ENCODE assay signal across 20 cellular contexts in the genomic region with DNA sequence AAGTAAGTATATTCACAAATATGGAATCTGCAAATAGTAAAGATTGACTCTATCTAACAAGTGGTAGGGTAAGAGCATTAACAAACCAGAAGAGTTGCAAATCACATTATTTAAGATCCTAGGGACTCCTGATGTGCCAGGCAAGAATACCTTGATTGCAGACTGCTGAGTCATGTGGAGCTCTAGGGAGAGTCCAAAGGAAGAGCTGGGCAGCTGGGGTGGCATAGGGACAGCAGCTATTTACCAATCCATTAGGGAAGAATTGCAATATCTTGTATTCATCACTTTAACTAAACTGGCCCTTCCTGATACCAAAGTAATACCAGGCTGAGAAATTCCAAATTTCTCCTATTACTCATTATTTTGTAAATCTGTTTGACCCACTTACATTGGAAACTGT. TPM values are rescaled to one million over a fixed set of nuclear protein-coding genes. Genes with fewer than 3 reads are reported as not detected.
"Had no signal": no experiment of that assay in that cellular context is flagged by ENCODE, and none has a peak within 500 bp of the region (broad histone marks: within the 10 kb centered on the region; RNA-seq: fewer than 3 reads in every experiment).

No MANE protein-coding gene starts in this region.

- H3K27ac ChIP-seq: body of pancreas, gastroesophageal sphincter, heart right ventricle, right atrium auricular region, skin epidermis, tibial nerve, uterus had no signal

- DNase-seq: activated CD4-positive, alpha-beta T cell treated with anti-CD3 and anti-CD28 coated beads, Interleukin-2, amount 10 ng/mL, durations not matched to agents 24 days and 14 days; activated CD4-positive, CD25-positive, alpha-beta regulatory T cell; activated CD8-positive, alpha-beta memory T cell treated with anti-CD3 and anti-CD28 coated beads for 24 hours; activated naive CD8-positive, alpha-beta T cell treated with anti-CD3 and anti-CD28 coated beads for 36 hours; amygdala; cortex of kidney; effector CD4-positive, alpha-beta T cell; heart right ventricle; mucosa of descending colon; naive thymus-derived CD8-positive, alpha-beta T cell; stimulated activated CD4-positive, alpha-beta T cell treated with anti-CD3 and anti-CD28 coated beads, Interleukin-4, amount 100 ng/mL, for 24 hours; stimulated activated naive CD4-positive, alpha-beta T cell; T-helper 2 cell; uterus had no signal

- ATAC-seq: gastroesophageal sphincter; heart right ventricle; mucosa of descending colon; naive thymus-derived CD8-positive, alpha-beta T cell had no signal

RNA-seq across cellular contexts. Expression of a gene that starts 52.2 kb away (rescaled TPM):
- total RNA-seq: activated CD4-positive, alpha-beta T cell treated with anti-CD3 and anti-CD28 coated beads, Interleukin-2, amount 10 ng/mL, durations not matched to agents 24 days and 14 days; activated naive CD8-positive, alpha-beta T cell treated with anti-CD3 and anti-CD28 coated beads for 36 hours; endothelial cell of umbilical vein; naive thymus-derived CD8-positive, alpha-beta T cell had no signal
- polyA plus RNA-seq: endothelial cell of umbilical vein; naive thymus-derived CD8-positive, alpha-beta T cell had no signal
